Comparison of ENCODE assay signal across 1 cellular context in genomic region chr10:103690281-103690680, GRCh38.
TF ChIP-seq lines count a peak whose summit lies in the region.

No MANE protein-coding gene starts in this region.

TF ChIP-seq in WTC11, 78 proteins besides CTCF, POLR2A, EP300 and RAD21 (continued from another document):
- TF ChIP-seq MAX (CRISPR knock-in tag; IDR thresholded peaks at IDR 0.05), result no peak
